Comparison of ENCODE assay signal across 24 cellular contexts in the genomic region with DNA sequence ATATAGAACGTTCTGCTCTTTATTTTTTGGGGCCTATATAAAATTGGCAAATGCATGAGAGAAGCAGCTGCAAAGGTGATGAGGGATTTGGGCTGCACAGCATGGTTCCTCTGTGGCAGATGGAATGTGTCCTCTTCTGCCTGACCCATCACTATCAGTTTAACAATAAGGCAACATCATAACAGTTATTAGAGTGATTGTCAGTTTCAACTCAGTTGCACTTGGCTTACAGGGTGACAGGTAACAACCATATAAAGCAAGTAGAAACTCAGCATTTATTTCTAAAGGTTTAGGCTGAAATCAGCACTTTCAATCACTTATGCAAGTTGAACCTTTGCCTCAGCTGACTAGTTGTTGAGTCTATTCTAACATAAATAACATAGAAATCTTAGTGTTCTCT.
"Had no signal": no experiment of that assay in that cellular context is flagged by ENCODE, and none has a peak within 500 bp of the region (broad histone marks: within the 10 kb centered on the region; RNA-seq: fewer than 3 reads in every experiment).

No MANE protein-coding gene starts in this region.

- H3K9me3 ChIP-seq: adrenal gland had no signal

- H3K4me3 ChIP-seq: adrenal gland, K562 had no signal

- H3K27me3 ChIP-seq: adrenal gland had no signal

- H3K27ac ChIP-seq: adrenal gland had no signal

- DNase-seq: activated B cell treated with CpG ODN at 0.5 μM for 24 hours; activated CD4-positive, alpha-beta memory T cell treated with anti-CD3 and anti-CD28 coated beads for 36 hours; activated CD4-positive, alpha-beta T cell treated with anti-CD3 and anti-CD28 coated beads for 1 hour; activated CD4-positive, alpha-beta T cell treated with anti-CD3 and anti-CD28 coated beads, Interleukin-2, amount 10 ng/mL, durations not matched to agents 24 days and 14 days; activated CD8-positive, alpha-beta memory T cell treated with anti-CD3 and anti-CD28 coated beads for 24 hours; activated gamma-delta T cell treated with Interleukin-2 at 50 U/mL for 16 hours; activated naive CD4-positive, alpha-beta T cell treated with anti-CD3 and anti-CD28 coated beads, Interleukin-2, amount 50 U/mL, for 16 hours; activated naive CD8-positive, alpha-beta T cell treated with anti-CD3 and anti-CD28 coated beads, Interleukin-2, amount 10 ng/mL, durations not matched to agents 7 days and 5 days; activated T-cell treated with anti-CD3 and anti-CD28 coated beads for 4 hours; activated T-cell treated with anti-CD3 and anti-CD28 coated beads, Interleukin-2, amount 50 U/mL, for 72 hours; adrenal gland; anterior cingulate cortex; cerebellar nuclear complex; Kasumi-1; NCI-H1105 treated with DMSO at 0.1 percent for 48 hours; NCI-H1694; NCI-H2029; NCI-H226; NCI-H510A treated with DMSO at 0.1 percent for 48 hours; NCI-H774; SIG-M5; T-helper 2 cell; T1000 had no signal

- H3K36me3 ChIP-seq: adrenal gland had no signal

- ATAC-seq: activated T-cell treated with anti-CD3 and anti-CD28 coated beads, Interleukin-2, amount 50 U/mL, for 72 hours; K562 had no signal
